In genomic region chr2:181317511-181317910, GRCh38 we compare ENCODE assay signal across 15 cellular contexts.
"Had no signal": no experiment of that assay in that cellular context is flagged by ENCODE, and none has a peak within 500 bp of the region (broad histone marks: within the 10 kb centered on the region; RNA-seq: fewer than 3 reads in every experiment).

No MANE protein-coding gene starts in this region.

- H3K27me3 ChIP-seq: foreskin keratinocyte, left lung, pancreas, spleen, thyroid gland had no signal

- FAIRE-seq: kidney, pancreas had no signal

- H3K9me3 ChIP-seq: left lung, pancreas, spleen, thyroid gland had no signal

- H3K4me3 Mint-ChIP-seq: naive thymus-derived CD4-positive, alpha-beta T cell had no signal

- H3K36me3 ChIP-seq: left lung, pancreas, spleen, thyroid gland had no signal

- H3K4me3 ChIP-seq: left lung, pancreas, spleen, thyroid gland had no signal

- H3K27ac Mint-ChIP-seq: activated T-cell treated with anti-CD3 and anti-CD28 coated beads, Interleukin-2, amount 50 U/mL, for 72 hours; naive thymus-derived CD4-positive, alpha-beta T cell had no signal

- ATAC-seq: activated T-cell treated with anti-CD3 and anti-CD28 coated beads, Interleukin-2, amount 50 U/mL, for 72 hours; esophagus mucosa; foreskin keratinocyte; left lung; naive thymus-derived CD4-positive, alpha-beta T cell; pancreas; sciatic nerve had no signal

- H3K27me3 Mint-ChIP-seq: naive thymus-derived CD4-positive, alpha-beta T cell had no signal

- DNase-seq: activated gamma-delta T cell treated with Interleukin-2 at 50 U/mL for 16 hours; activated T-cell treated with anti-CD3 and anti-CD28 coated beads, Interleukin-2, amount 50 U/mL, for 72 hours; amniotic stem cell; foreskin keratinocyte; glutamatergic neuron; hypothalamus; kidney; left lung; mammary epithelial cell; naive thymus-derived CD4-positive, alpha-beta T cell; pancreas; spleen; thyroid gland had no signal

- H3K27ac ChIP-seq: foreskin keratinocyte, left lung, pancreas, spleen, thyroid gland had no signal

- H3K9me3 Mint-ChIP-seq: activated T-cell treated with anti-CD3 and anti-CD28 coated beads, Interleukin-2, amount 50 U/mL, for 72 hours had no signal

- H3K4me1 ChIP-seq: foreskin keratinocyte, pancreas, thyroid gland had no signal
